Comparison of ENCODE assay signal across 28 cellular contexts in genomic region chr7:1286946-1287628, GRCh38. TPM values are rescaled to one million over a fixed set of nuclear protein-coding genes. Genes with fewer than 3 reads are reported as not detected.
"Had no signal": no experiment of that assay in that cellular context is flagged by ENCODE, and none has a peak within 500 bp of the region (broad histone marks: within the 10 kb centered on the region; RNA-seq: fewer than 3 reads in every experiment).

No MANE protein-coding gene starts in this region.

- H3K4me1 Mint-ChIP-seq: central memory CD8-positive, alpha-beta T cell had no signal

- H3K36me3 ChIP-seq: breast epithelium, esophagus squamous epithelium, pancreas, transverse colon, uterus had no signal

- DNase-seq: activated B cell treated with CpG ODN at 0.5 μM for 24 hours; activated CD4-positive, alpha-beta T cell treated with anti-CD3 and anti-CD28 coated beads, Interleukin-2, amount 50 U/mL, for 1 hour; activated CD8-positive, alpha-beta T cell treated with anti-CD3 and anti-CD28 coated beads for 36 hours; activated naive CD4-positive, alpha-beta T cell; activated T-cell treated with anti-CD3 and anti-CD28 coated beads, Interleukin-2, amount 50 U/mL, for 4 hours; amniotic stem cell; dermis blood vessel endothelial cell; effector CD4-positive, alpha-beta T cell; esophagus squamous epithelium; foreskin melanocyte; islet precursor cell; mesendoderm; stimulated activated CD4-positive, alpha-beta T cell treated with anti-CD3 and anti-CD28 coated beads, Interleukin-2, amount 100 ng/mL, for 48 hours; stimulated activated naive CD4-positive, alpha-beta T cell treated with Interleukin-2 at 50 U/mL for 16 hours; T-helper 1 cell; transverse colon; uterus had no signal

- H3K27ac Mint-ChIP-seq: activated B cell treated with CpG ODN at 0.5 μM for 24 hours; activated CD8-positive, alpha-beta T cell treated with anti-CD3 and anti-CD28 coated beads for 36 hours; activated T-helper 2 cell treated with anti-CD3 and anti-CD28 coated beads, Interferon-gamma antibody, Interleukin-2, Interleukin-4, amounts not matched to agents 10 μg/mL and 5 μg/mL and 100 μg/mL, durations not matched to agents 14 hours and 24 hours and 36 hours; nephron; T-helper 2 cell treated with Interferon-gamma antibody and Interleukin-4, amounts not matched to agents 5 μg/mL and 100 μg/mL, for 36 hours had no signal

- H3K4me3 ChIP-seq: breast epithelium, esophagus squamous epithelium, lung, pancreas, psoas muscle, transverse colon, uterus had no signal

- H3K27me3 ChIP-seq: pancreas had no signal

- H3K4me1 ChIP-seq: breast epithelium, psoas muscle had no signal

- H3K27ac ChIP-seq: breast epithelium, esophagus squamous epithelium, pancreas, psoas muscle, transverse colon, uterus had no signal

- H3K27me3 Mint-ChIP-seq: central memory CD8-positive, alpha-beta T cell had no signal

- ATAC-seq: activated CD8-positive, alpha-beta T cell treated with anti-CD3 and anti-CD28 coated beads for 36 hours; activated T-cell treated with anti-CD3 and anti-CD28 coated beads, Interleukin-2, amount 50 U/mL, for 4 hours; pancreas; psoas muscle had no signal

- H3K4me3 Mint-ChIP-seq: activated B cell treated with CpG ODN at 0.5 μM for 24 hours; activated CD8-positive, alpha-beta T cell treated with anti-CD3 and anti-CD28 coated beads for 36 hours; activated T-cell treated with anti-CD3 and anti-CD28 coated beads, Interleukin-2, amount 50 U/mL, for 4 hours; central memory CD8-positive, alpha-beta T cell; nephron; T-helper 2 cell treated with Interferon-gamma antibody and Interleukin-4, amounts not matched to agents 5 μg/mL and 100 μg/mL, for 36 hours had no signal

- H3K9me3 ChIP-seq: breast epithelium, esophagus squamous epithelium, pancreas, psoas muscle, transverse colon, uterus had no signal

- H3K9me3 Mint-ChIP-seq: activated B cell treated with CpG ODN at 0.5 μM for 24 hours; activated CD8-positive, alpha-beta T cell treated with anti-CD3 and anti-CD28 coated beads for 36 hours; activated T-cell treated with anti-CD3 and anti-CD28 coated beads, Interleukin-2, amount 50 U/mL, for 4 hours; activated T-helper 2 cell treated with anti-CD3 and anti-CD28 coated beads, Interferon-gamma antibody, Interleukin-2, Interleukin-4, amounts not matched to agents 10 μg/mL and 5 μg/mL and 100 μg/mL, durations not matched to agents 14 hours and 24 hours and 36 hours; central memory CD8-positive, alpha-beta T cell; nephron; T-helper 2 cell treated with Interferon-gamma antibody and Interleukin-4, amounts not matched to agents 5 μg/mL and 100 μg/mL, for 36 hours had no signal

- FAIRE-seq: colon, pancreas had no signal

RNA-seq across cellular contexts. Expression of gene UNCX, which starts 54.4 kb away (rescaled TPM):
- total RNA-seq: activated B cell treated with CpG ODN at 0.5 μM for 24 hours; activated CD8-positive, alpha-beta T cell treated with anti-CD3 and anti-CD28 coated beads for 36 hours; activated T-cell treated with anti-CD3 and anti-CD28 coated beads, Interleukin-2, amount 50 U/mL, for 4 hours; activated T-helper 2 cell treated with anti-CD3 and anti-CD28 coated beads, Interferon-gamma antibody, Interleukin-2, Interleukin-4, amounts not matched to agents 10 μg/mL and 5 μg/mL and 100 μg/mL, durations not matched to agents 14 hours and 24 hours and 36 hours; breast epithelium; dermis blood vessel endothelial cell; esophagus squamous epithelium; lung; mononuclear cell; pancreas; psoas muscle; temporal lobe; transverse colon; uterus had no signal
- polyA plus RNA-seq: lung, pancreas, psoas muscle had no signal
